ENCODE assay signal across 8 cellular contexts in the genomic region with DNA sequence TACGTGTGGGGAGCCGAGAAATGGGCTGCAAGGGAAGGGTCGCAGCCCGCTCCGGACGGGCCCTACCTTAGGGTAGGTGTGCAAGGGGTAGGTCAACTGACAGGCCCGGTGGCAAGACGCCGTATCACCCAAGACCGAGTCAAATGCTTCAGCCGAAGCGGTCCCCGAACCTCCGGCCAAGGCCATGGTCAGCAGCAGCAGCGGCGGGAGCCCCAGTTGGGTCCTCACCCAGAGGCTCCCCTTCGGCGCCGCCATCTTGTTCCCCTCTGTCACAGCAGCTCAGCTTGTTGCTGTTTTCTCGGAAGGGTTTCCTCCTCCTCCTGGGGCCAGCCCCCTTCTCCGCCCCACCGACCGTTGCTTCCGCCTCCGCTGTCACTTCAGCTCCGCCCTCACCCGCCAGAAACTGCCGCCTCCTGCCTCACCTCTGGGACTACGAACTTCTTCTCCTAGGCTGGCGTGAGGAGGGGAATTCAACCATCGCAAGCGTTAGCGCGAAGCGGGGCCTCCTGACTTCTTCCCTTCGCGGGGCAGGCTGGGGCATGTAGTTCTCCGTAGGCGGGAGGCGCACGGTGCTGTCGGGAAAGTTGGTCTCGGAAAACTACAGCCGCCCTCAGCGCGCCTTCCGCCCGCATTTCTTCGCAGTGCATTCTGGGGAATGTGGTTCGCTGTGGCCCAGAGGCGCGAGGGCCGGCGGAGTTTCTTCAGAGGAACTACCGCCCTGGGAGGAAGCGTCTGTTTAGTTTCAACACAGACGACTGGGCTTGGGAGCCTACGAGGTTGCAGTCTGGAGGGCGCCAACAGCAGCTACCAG. TPM values are rescaled to one million over a fixed set of nuclear protein-coding genes. Genes with fewer than 3 reads are reported as not detected.
DNase-seq lines count a peak whose midpoint lies in the region; ATAC-seq lines count a peak whose summit lies in the region.

A gene (plus strand): TSS at position 675 of the 811 bp plus-strand sequence. CDS start 815 bp downstream, outside the sequence.
A gene with protein sequence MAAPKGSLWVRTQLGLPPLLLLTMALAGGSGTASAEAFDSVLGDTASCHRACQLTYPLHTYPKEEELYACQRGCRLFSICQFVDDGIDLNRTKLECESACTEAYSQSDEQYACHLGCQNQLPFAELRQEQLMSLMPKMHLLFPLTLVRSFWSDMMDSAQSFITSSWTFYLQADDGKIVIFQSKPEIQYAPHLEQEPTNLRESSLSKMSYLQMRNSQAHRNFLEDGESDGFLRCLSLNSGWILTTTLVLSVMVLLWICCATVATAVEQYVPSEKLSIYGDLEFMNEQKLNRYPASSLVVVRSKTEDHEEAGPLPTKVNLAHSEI (minus strand): TSS at position 271 of the 811 bp plus-strand sequence. CDS start 16 bp downstream, at position 255.

- H3K27ac Mint-ChIP-seq in effector memory CD8-positive, alpha-beta T cell: no peak within 1 kb of the TSS
- H3K27ac Mint-ChIP-seq in memory B cell: no peak within 1 kb of the TSS

- CTCF ChIA-PET in activated CD8-positive, alpha-beta memory T cell treated with anti-CD3 and anti-CD28 coated beads for 36 hours (lab: Charles Lee): interaction anchor here (1.0 to 1.2 kb wide), 2 partner anchors 29 to 436 kb away, joined by 4 to 5 read pairs; no protein-coding TSS in a partner anchor

- H3K27me3 Mint-ChIP-seq in effector memory CD8-positive, alpha-beta T cell: no peaks in the 10 kb centered on the region
- H3K27me3 Mint-ChIP-seq in memory B cell: no peaks in the 10 kb centered on the region

- H3K4me1 Mint-ChIP-seq in effector memory CD8-positive, alpha-beta T cell (ENCODE audit: low read depth in 2 of 2): peaks cover 11 to 13% of the 10 kb centered on the region in 2 donors
- H3K4me1 Mint-ChIP-seq in memory B cell: peaks cover 28% of the 10 kb centered on the region

- DNase-seq in COLO829 (ENCODE audit: low spot score) (peak; percentile 95), HT-29 (ENCODE audit: low spot score) (peak; percentile 98), NOMO-1 (lab: John Stamatoyannopoulos, UW; ENCODE audit: unreplicated experiment in 2 of 2) (peak; percentile 99 to 100), memory B cell (ENCODE audit: low spot score in 2 of 2) (peak; percentile 89 to 98)
- DNase-seq in effector memory CD8-positive, alpha-beta T cell: peak; percentile 96 to 97 (median 96)
- peak; percentile 91 for DNase-seq in stimulated activated CD8-positive, alpha-beta memory T cell treated with anti-CD3 and anti-CD28 coated beads, Interleukin-12 subunit alpha, Interleukin-12 subunit beta, amount 100 ng/mL, for 24 hours (ENCODE audit: extremely low read depth)

- POLR2A ChIA-PET in activated CD8-positive, alpha-beta memory T cell treated with anti-CD3 and anti-CD28 coated beads for 36 hours (lab: Charles Lee): interaction anchor here (1.6 to 2.0 kb wide), 2 partner anchors 108 to 216 kb away, joined by 6 to 9 read pairs; a partner anchor contains a TSS

- H3K36me3 Mint-ChIP-seq in effector memory CD8-positive, alpha-beta T cell (ENCODE audit: insufficient read depth): peaks cover 13% of the 10 kb centered on the region
- H3K36me3 Mint-ChIP-seq in memory B cell: peaks cover 11% of the 10 kb centered on the region

- H3K9me3 Mint-ChIP-seq in effector memory CD8-positive, alpha-beta T cell: no peaks in the 10 kb centered on the region
- H3K9me3 Mint-ChIP-seq in memory B cell: no peaks in the 10 kb centered on the region

- H3K4me3 Mint-ChIP-seq in effector memory CD8-positive, alpha-beta T cell: no peak within 1 kb of the TSS
- no peak within 1 kb of the TSS for H3K4me3 Mint-ChIP-seq in memory B cell

- ATAC-seq in GM21360 (IDR thresholded peaks at IDR 0.05; ENCODE audit: unreplicated experiment): peak; percentile 93
- peak; percentile 88 for ATAC-seq in effector memory CD8-positive, alpha-beta T cell (replicated peaks)
- ATAC-seq in memory B cell (ENCODE audit: low read depth): peak; percentile 87

RNA-seq across cellular contexts. Expression of the first gene that starts in this region (rescaled TPM):
- 1.2 and 2.0 TPM in 2 replicates for total RNA-seq in HT-29 (2014; rRNA removed; shearing (Covaris generic))
- 10 to 100 TPM in 1 of 2 experiments, 1 to 10 TPM in 1; 9.1 to 11.5 TPM for total RNA-seq in activated CD8-positive, alpha-beta memory T cell treated with anti-CD3 and anti-CD28 coated beads for 36 hours

RNA-seq across cellular contexts. Expression of the second gene that starts in this region (rescaled TPM):
- total RNA-seq in HT-29 (2014; rRNA removed; shearing (Covaris generic)): 193 and 255 TPM in 2 replicates
- 100 to 1,000 TPM; 117 to 124 TPM for total RNA-seq in activated CD8-positive, alpha-beta memory T cell treated with anti-CD3 and anti-CD28 coated beads for 36 hours

Comparison
In these comparisons a context has a peak if more than half of its experiments do, and no peak if none do; other contexts are left out.
1. Peak in every context shown above with its lines: DNase-seq and ATAC-seq.